1 cellular context compared by ENCODE assay signal in the genomic region with DNA sequence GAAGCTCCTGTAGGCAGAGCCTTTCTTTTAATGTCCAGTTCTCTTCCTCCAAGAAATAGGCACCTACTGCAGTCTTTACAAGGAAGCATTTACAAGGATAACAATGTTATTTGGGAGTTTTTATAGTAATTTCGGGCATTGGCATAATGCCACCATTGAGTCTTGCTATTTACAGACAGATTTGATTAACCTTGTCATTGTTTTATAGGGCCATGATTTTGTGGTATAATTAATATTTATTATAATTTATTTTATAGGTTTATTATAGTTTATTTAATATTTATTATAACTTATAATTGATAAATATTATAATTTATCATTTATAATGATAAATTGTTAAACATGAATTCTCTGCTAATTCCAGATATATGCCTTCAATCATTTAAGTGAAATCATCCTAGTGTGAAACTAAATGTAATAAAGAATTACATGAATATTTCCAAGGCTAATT.
TF ChIP-seq lines count a peak whose summit lies in the region.

No MANE protein-coding gene starts in this region.

TF ChIP-seq in SK-N-SH, 30 proteins besides CTCF, POLR2A, EP300 and RAD21 (continued from another document):
- TF ChIP-seq, protein P1, sequence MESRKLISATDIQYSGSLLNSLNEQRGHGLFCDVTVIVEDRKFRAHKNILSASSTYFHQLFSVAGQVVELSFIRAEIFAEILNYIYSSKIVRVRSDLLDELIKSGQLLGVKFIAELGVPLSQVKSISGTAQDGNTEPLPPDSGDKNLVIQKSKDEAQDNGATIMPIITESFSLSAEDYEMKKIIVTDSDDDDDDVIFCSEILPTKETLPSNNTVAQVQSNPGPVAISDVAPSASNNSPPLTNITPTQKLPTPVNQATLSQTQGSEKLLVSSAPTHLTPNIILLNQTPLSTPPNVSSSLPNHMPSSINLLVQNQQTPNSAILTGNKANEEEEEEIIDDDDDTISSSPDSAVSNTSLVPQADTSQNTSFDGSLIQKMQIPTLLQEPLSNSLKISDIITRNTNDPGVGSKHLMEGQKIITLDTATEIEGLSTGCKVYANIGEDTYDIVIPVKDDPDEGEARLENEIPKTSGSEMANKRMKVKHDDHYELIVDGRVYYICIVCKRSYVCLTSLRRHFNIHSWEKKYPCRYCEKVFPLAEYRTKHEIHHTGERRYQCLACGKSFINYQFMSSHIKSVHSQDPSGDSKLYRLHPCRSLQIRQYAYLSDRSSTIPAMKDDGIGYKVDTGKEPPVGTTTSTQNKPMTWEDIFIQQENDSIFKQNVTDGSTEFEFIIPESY (IDR thresholded peaks at IDR 0.05; ENCODE audit: borderline replicate concordance, low read depth): no peak; the same call in 1 of the 2 replicates
- TF ChIP-seq GATA2 (CRISPR knock-in tag; IDR thresholded peaks at IDR 0.05) (no peak), TEAD4 (IDR thresholded peaks at IDR 0.05; ENCODE audit: borderline replicate concordance, insufficient read depth) (no peak), SIN3A (IDR thresholded peaks at IDR 0.05; ENCODE audit: borderline replicate concordance, low read depth, low read length) (no peak), POLR2AphosphoS5 (IDR thresholded peaks at IDR 0.05; ENCODE audit: low read depth, low read length) (no peak), JUND (IDR thresholded peaks at IDR 0.05) (no peak)
- TF ChIP-seq, protein P2, sequence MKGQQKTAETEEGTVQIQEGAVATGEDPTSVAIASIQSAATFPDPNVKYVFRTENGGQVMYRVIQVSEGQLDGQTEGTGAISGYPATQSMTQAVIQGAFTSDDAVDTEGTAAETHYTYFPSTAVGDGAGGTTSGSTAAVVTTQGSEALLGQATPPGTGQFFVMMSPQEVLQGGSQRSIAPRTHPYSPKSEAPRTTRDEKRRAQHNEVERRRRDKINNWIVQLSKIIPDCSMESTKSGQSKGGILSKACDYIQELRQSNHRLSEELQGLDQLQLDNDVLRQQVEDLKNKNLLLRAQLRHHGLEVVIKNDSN (IDR thresholded peaks at IDR 0.05; ENCODE audit: borderline replicate concordance, low read depth): no peak; the same call in 1 of the 2 replicates
- TF ChIP-seq, protein P3, sequence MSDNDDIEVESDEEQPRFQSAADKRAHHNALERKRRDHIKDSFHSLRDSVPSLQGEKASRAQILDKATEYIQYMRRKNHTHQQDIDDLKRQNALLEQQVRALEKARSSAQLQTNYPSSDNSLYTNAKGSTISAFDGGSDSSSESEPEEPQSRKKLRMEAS (IDR thresholded peaks at IDR 0.05; ENCODE audit: low read depth): no peak
